8 cellular contexts compared by ENCODE assay signal in genomic region chr17:82668631-82669099, GRCh38. TPM values are rescaled to one million over a fixed set of nuclear protein-coding genes. Genes with fewer than 3 reads are reported as not detected.
DNase-seq lines count a peak whose midpoint lies in the region; ATAC-seq, FAIRE-seq and TF ChIP-seq lines count a peak whose summit lies in the region.

No MANE protein-coding gene starts in this region.

- peaks cover 6% of the 10 kb centered on the region for H3K36me3 Mint-ChIP-seq in astrocyte (ENCODE audit: low read depth, unreplicated experiment)

- DNase-seq in stimulated activated naive CD4-positive, alpha-beta T cell (lab: John Stamatoyannopoulos, UW) = peak in 4 of 6 experiments; percentile 9 to 31 (median 24)
- no peak for DNase-seq in stimulated activated naive CD4-positive, alpha-beta T cell treated with Interleukin-2 at 50 U/mL for 16 hours (lab: John Stamatoyannopoulos, UW)
- DNase-seq in RWPE2 (ENCODE audit: low spot score) = no peak
- DNase-seq in astrocyte (ENCODE audit: low read depth) = peak; percentile 12
- DNase-seq in iPS DF 6.9 (ENCODE audit: low read depth, low spot score) = peak; percentile 58
- DNase-seq in smooth muscle cell (lab: John Stamatoyannopoulos, UW; ENCODE audit: unreplicated experiment) = peak; percentile 11

- no peak for FAIRE-seq in astrocyte (lab: Jason Lieb, UNC)

- H3K27ac Mint-ChIP-seq in astrocyte (ENCODE audit: unreplicated experiment) = no peak overlapping the region

- no peak overlapping the region for H3K4me3 Mint-ChIP-seq in astrocyte (ENCODE audit: unreplicated experiment)

- H3K4me1 ChIP-seq in RWPE2 (ENCODE audit: insufficient read depth, poor library complexity, severe bottlenecking) (no peaks in the 10 kb centered on the region), astrocyte (ENCODE audit: insufficient read depth, low read length) (no peaks in the 10 kb centered on the region), iPS DF 6.9 (ENCODE audit: control insufficient read depth, insufficient read depth, low read length) (peaks cover 4% of the 10 kb centered on the region), smooth muscle cell (ENCODE audit: low read depth) (peaks cover 6% of the 10 kb centered on the region)

- ATAC-seq in RWPE2 (ENCODE audit: low read depth) = peak; percentile 94
- ATAC-seq in GM21515 (IDR thresholded peaks at IDR 0.05; ENCODE audit: unreplicated experiment) = no peak
- no peak for ATAC-seq in HG03432 (IDR thresholded peaks at IDR 0.05; ENCODE audit: unreplicated experiment)

- TF ChIP-seq CTCF in RWPE2 (IDR thresholded peaks at IDR 0.05; ENCODE audit: poor library complexity, severe bottlenecking) = peak; percentile 59
- no peak for TF ChIP-seq CTCF in astrocyte (IDR thresholded peaks at IDR 0.05; ENCODE audit: insufficient read depth, low read depth, low read length)
- peak; percentile 50 for TF ChIP-seq CTCF in smooth muscle cell (IDR thresholded peaks at IDR 0.05; ENCODE audit: borderline replicate concordance, insufficient read depth, poor library complexity, severe bottlenecking)

- H3K27me3 Mint-ChIP-seq in astrocyte (ENCODE audit: low read depth, unreplicated experiment) = peaks cover 7% of the 10 kb centered on the region

- H3K9ac ChIP-seq in astrocyte (ENCODE audit: low read length) (no peak overlapping the region), smooth muscle cell (ENCODE audit: low read depth) (no peak overlapping the region)

- H3K9me3 ChIP-seq in RWPE2 (ENCODE audit: severe bottlenecking) = no peaks in the 10 kb centered on the region
- no peaks in the 10 kb centered on the region for H3K9me3 ChIP-seq in astrocyte (ENCODE audit: insufficient read depth, low read depth, low read length)
- H3K9me3 ChIP-seq in iPS DF 6.9 (ENCODE audit: control insufficient read depth, insufficient read depth, low read length) = no peaks in the 10 kb centered on the region
- H3K9me3 ChIP-seq in smooth muscle cell (replicated peaks; ENCODE audit: low read depth) = no peaks in the 10 kb centered on the region

- peaks cover 6% of the 10 kb centered on the region for H4K20me1 ChIP-seq in astrocyte (ENCODE audit: insufficient read depth, low read length)
- no peaks in the 10 kb centered on the region for H4K20me1 ChIP-seq in smooth muscle cell (ENCODE audit: low read depth)

- H3K36me3 ChIP-seq in RWPE2 (ENCODE audit: low read depth) (no peaks in the 10 kb centered on the region), astrocyte (ENCODE audit: insufficient read depth, low read length) (no peaks in the 10 kb centered on the region), iPS DF 6.9 (ENCODE audit: control insufficient read depth, insufficient read depth, low read length) (no peaks in the 10 kb centered on the region; the same call in 1 of the 2 replicates), smooth muscle cell (ENCODE audit: low read depth) (no peaks in the 10 kb centered on the region)

- H3K4me3 ChIP-seq in RWPE2 (ENCODE audit: severe bottlenecking) = no peak overlapping the region
- H3K4me3 ChIP-seq in astrocyte (ENCODE audit: insufficient read depth, low read depth, low read length) = no peak overlapping the region
- no peak overlapping the region for H3K4me3 ChIP-seq in iPS DF 6.9 (ENCODE audit: low read length)
- H3K4me3 ChIP-seq in smooth muscle cell = no peak overlapping the region

- H2AFZ ChIP-seq in astrocyte (ENCODE audit: low read depth, low read length) (no peak overlapping the region), smooth muscle cell (ENCODE audit: low read depth) (peak overlapping the region; percentile 38)

- H3K27me3 ChIP-seq in RWPE2 (ENCODE audit: insufficient read depth, poor library complexity, severe bottlenecking) (no peaks in the 10 kb centered on the region), astrocyte (ENCODE audit: insufficient read depth, low read length) (no peaks in the 10 kb centered on the region), iPS DF 6.9 (ENCODE audit: control insufficient read depth, insufficient read depth, low read length) (no peaks in the 10 kb centered on the region), smooth muscle cell (ENCODE audit: low read depth) (no peaks in the 10 kb centered on the region)

- WGBS in iPS DF 6.9 (ENCODE audit: insufficient coverage, insufficient read length) = no CpG with 5 or more reads among the region's 20 CpGs
- WGBS in smooth muscle cell (ENCODE audit: low lambda C conversion rate) = 29% methylated on average over 20 of the region's 20 CpGs

- no peak overlapping the region for H3K4me2 ChIP-seq in astrocyte (ENCODE audit: low read length)
- H3K4me2 ChIP-seq in smooth muscle cell = peak overlapping the region; percentile 59

- H3K4me1 Mint-ChIP-seq in astrocyte (ENCODE audit: low read depth, unreplicated experiment) = peaks cover 6% of the 10 kb centered on the region

- peaks cover 2% of the 10 kb centered on the region for H3K9me3 Mint-ChIP-seq in astrocyte (ENCODE audit: unreplicated experiment)

- no peaks in the 10 kb centered on the region for H3K79me2 ChIP-seq in astrocyte (ENCODE audit: insufficient read depth, low read length)
- no peaks in the 10 kb centered on the region for H3K79me2 ChIP-seq in smooth muscle cell (ENCODE audit: low read depth)

- no peak overlapping the region for H3K27ac ChIP-seq in RWPE2 (ENCODE audit: poor library complexity, severe bottlenecking)
- H3K27ac ChIP-seq in astrocyte (ENCODE audit: low read depth, low read length) = no peak overlapping the region
- H3K27ac ChIP-seq in iPS DF 6.9 (ENCODE audit: low read length) = no peak overlapping the region
- H3K27ac ChIP-seq in smooth muscle cell (ENCODE audit: low read depth) = no peak overlapping the region

- H3F3A ChIP-seq in smooth muscle cell (ENCODE audit: low read depth) = no peaks in the 10 kb centered on the region

RNA-seq across cellular contexts. Expression of gene WDR45B, which starts 20.4 kb away (rescaled TPM):
- total RNA-seq in astrocyte (74.3 and 75.4 TPM in 2 replicates), smooth muscle cell (76.7 and 94.6 TPM in 2 replicates)
- 73.0 and 80.5 TPM in 2 replicates for polyA plus RNA-seq in smooth muscle cell

RNA-seq across cellular contexts. Expression of gene RAB40B, which starts 29.8 kb away (rescaled TPM):
- total RNA-seq in astrocyte = 15.8 and 17.5 TPM in 2 replicates
- 5.6 and 12.0 TPM in 2 replicates for total RNA-seq in smooth muscle cell
- 16.0 and 20.5 TPM in 2 replicates for polyA plus RNA-seq in smooth muscle cell

RNA-seq across cellular contexts. Expression of gene FN3KRP, which starts 47.8 kb away (rescaled TPM):
- total RNA-seq in astrocyte (14.8 and 15.4 TPM in 2 replicates), smooth muscle cell (12.8 and 16.8 TPM in 2 replicates)
- 26.9 and 34.8 TPM in 2 replicates for polyA plus RNA-seq in smooth muscle cell

Comparison
In these comparisons a context has a peak if more than half of its experiments do, and no peak if none do; other contexts are left out.
1. DNase-seq: peak in stimulated activated naive CD4-positive, alpha-beta T cell (4 of 6), astrocyte (single experiment), iPS DF 6.9 (single experiment) and smooth muscle cell (single experiment); none in stimulated activated naive CD4-positive, alpha-beta T cell treated with Interleukin-2 at 50 U/mL for 16 hours (single experiment) and RWPE2 (single experiment).